8 cellular contexts compared by ENCODE assay signal in the genomic region with DNA sequence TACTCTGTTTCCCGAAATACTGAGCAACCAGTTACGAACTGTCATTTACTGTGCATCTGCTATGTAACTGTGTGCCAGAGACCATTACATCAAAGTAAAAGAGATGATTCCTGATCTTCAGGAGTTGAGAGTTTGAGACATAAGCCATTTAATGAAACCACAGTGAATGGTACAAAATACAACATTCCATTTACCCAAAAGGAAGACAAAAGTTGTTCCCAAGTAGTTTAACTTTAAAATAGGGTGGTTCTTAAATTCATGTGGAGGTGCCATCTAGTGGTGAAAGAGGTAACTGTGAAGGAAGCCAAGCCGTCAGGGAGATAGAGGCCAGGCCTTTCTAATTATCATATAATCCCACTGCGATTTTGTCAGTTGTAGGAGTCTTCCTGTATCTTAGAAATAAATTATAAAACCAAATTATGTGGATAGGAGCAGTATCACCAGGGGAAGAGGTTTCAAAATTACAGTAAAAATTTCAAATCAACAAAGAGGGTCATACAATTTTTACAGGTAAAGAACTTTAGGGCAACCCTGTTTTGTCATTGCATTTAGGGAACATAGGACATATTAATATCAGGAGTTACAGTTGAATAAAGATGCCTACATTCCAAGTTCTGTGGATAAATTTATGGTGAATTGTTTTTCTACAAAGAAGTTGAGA.
DNase-seq lines count a peak whose midpoint lies in the region; ATAC-seq, FAIRE-seq and TF ChIP-seq lines count a peak whose summit lies in the region.

No MANE protein-coding gene starts in this region.

- DNase-seq in DMS 273 (lab: John Stamatoyannopoulos, UW; ENCODE audit: unreplicated experiment) (peak; percentile 78), HFF-Myc (ENCODE audit: extremely low read depth, low read depth) (peak; percentile 59), NOMO-1 treated with dmso at 0.1 percent for 144 hours (lab: John Stamatoyannopoulos, UW; ENCODE audit: unreplicated experiment) (peak; percentile 3), bronchial epithelial cell (ENCODE audit: low read depth) (peak; percentile 59), kidney tubule cell (ENCODE audit: low spot score) (peak; percentile 63), upper lobe of right lung (no peak)

- H3K27me3 ChIP-seq in bronchial epithelial cell (ENCODE audit: control insufficient read depth, insufficient read depth, low read length) (no peaks in the 10 kb centered on the region), upper lobe of right lung (no peaks in the 10 kb centered on the region)

- FAIRE-seq in bronchial epithelial cell (lab: Jason Lieb, UNC) = no peak

- peaks cover 67% of the 10 kb centered on the region for H3K4me1 ChIP-seq in upper lobe of right lung

- peak; percentile 63 for ATAC-seq in upper lobe of right lung
- ATAC-seq in GM21360 (IDR thresholded peaks at IDR 0.05; ENCODE audit: unreplicated experiment) = no peak
- ATAC-seq in HG03097 (IDR thresholded peaks at IDR 0.05; ENCODE audit: low FRiP score, unreplicated experiment) = no peak

- H3K4me3 ChIP-seq in HFF-Myc (replicated peaks; ENCODE audit: low read depth, low read length) (no peak overlapping the region), bronchial epithelial cell (ENCODE audit: low read depth, low read length) (no peak overlapping the region), upper lobe of right lung (no peak overlapping the region)

- intact Hi-C loops in upper lobe of right lung (cut with DNase I) = loop anchor here (10.0 kb wide), 1 partner anchor 360 kb away; no protein-coding TSS in a partner anchor

- H3K27ac ChIP-seq in upper lobe of right lung = peak overlapping the region; percentile 31

- H3K9me3 ChIP-seq in upper lobe of right lung = no peaks in the 10 kb centered on the region

- peaks cover 31% of the 10 kb centered on the region for H3K36me3 ChIP-seq in bronchial epithelial cell (ENCODE audit: control insufficient read depth, insufficient read depth, low read length)
- peaks cover 91% of the 10 kb centered on the region for H3K36me3 ChIP-seq in upper lobe of right lung

- TF ChIP-seq CTCF in HFF-Myc (IDR thresholded peaks at IDR 0.05; ENCODE audit: low read depth, low read length, missing control alignments) (peak; percentile 78), bronchial epithelial cell (IDR thresholded peaks at IDR 0.05; ENCODE audit: insufficient read depth, low read length, severe bottlenecking) (peak; percentile 60), upper lobe of right lung (IDR thresholded peaks at IDR 0.05) (peak; percentile 81)
